In genomic region chr2:70789304-70790078, GRCh38 we compare ENCODE assay signal across 1 cellular context.
TF ChIP-seq lines count a peak whose summit lies in the region.

No MANE protein-coding gene starts in this region.

TF ChIP-seq in HepG2, 621 proteins besides CTCF, POLR2A, EP300 and RAD21 (continued from another document and continues in another):
- TF ChIP-seq ZFAT (CRISPR knock-in tag; conservative IDR thresholded peaks at IDR 0.05) (no peak), SAFB2 (CRISPR knock-in tag; IDR thresholded peaks at IDR 0.05; ENCODE audit: borderline replicate concordance, low read depth) (0 out of 2 replicates have a peak, but pooled peaks have one; percentile 47), IRF2 (CRISPR knock-in tag; IDR thresholded peaks at IDR 0.05) (peak; percentile 53; the same call in 1 of the 2 replicates), ZNF563 (CRISPR knock-in tag; IDR thresholded peaks at IDR 0.05) (0 out of 2 replicates have a peak, but pooled peaks have one; percentile 24), SNAPC2 (CRISPR knock-in tag; IDR thresholded peaks at IDR 0.05) (no peak), CSRNP1 (CRISPR knock-in tag; IDR thresholded peaks at IDR 0.05) (0 out of 2 replicates have a peak, but pooled peaks have one; percentile 47), ZSCAN21 (CRISPR knock-in tag; IDR thresholded peaks at IDR 0.05; ENCODE audit: borderline replicate concordance) (no peak), ZNF710 (CRISPR knock-in tag; IDR thresholded peaks at IDR 0.05; ENCODE audit: borderline replicate concordance) (no peak), KMT2B (CRISPR knock-in tag; IDR thresholded peaks at IDR 0.05) (peak; percentile 55; the same call in 1 of the 2 replicates), ZNF333 (CRISPR knock-in tag; IDR thresholded peaks at IDR 0.05; ENCODE audit: borderline replicate concordance) (no peak), ZNF124 (CRISPR knock-in tag; IDR thresholded peaks at IDR 0.05) (peak; percentile 78; the same call in 1 of the 2 replicates), NR2F2 (IDR thresholded peaks at IDR 0.05; ENCODE audit: borderline replicate concordance, low read depth) (peak; percentile 12; the same call in 1 of the 2 replicates), FOXA3 (CRISPR knock-in tag; IDR thresholded peaks at IDR 0.05) (peak; percentile 43), ZNF773 (CRISPR knock-in tag; IDR thresholded peaks at IDR 0.05; ENCODE audit: borderline replicate concordance) (no peak), FOXO1 (CRISPR knock-in tag; IDR thresholded peaks at IDR 0.05) (peak; percentile 59; the same call in 1 of the 2 replicates), ZSCAN31 (CRISPR knock-in tag; IDR thresholded peaks at IDR 0.05; ENCODE audit: low read depth) (no peak), ZSCAN9 (CRISPR knock-in tag; IDR thresholded peaks at IDR 0.05; ENCODE audit: borderline replicate concordance) (peak; percentile 37; the same call in 1 of the 2 replicates), SNAPC5 (CRISPR knock-in tag; IDR thresholded peaks at IDR 0.05; ENCODE audit: borderline replicate concordance) (no peak), ZNF598 (CRISPR knock-in tag; IDR thresholded peaks at IDR 0.05; ENCODE audit: borderline replicate concordance) (peak; percentile 72), TOPORS (CRISPR knock-in tag; IDR thresholded peaks at IDR 0.05) (no peak), ZBTB2 (CRISPR knock-in tag; IDR thresholded peaks at IDR 0.05; ENCODE audit: low read depth) (no peak), ZSCAN22 (CRISPR knock-in tag; IDR thresholded peaks at IDR 0.05) (no peak), UBTF (CRISPR knock-in tag; IDR thresholded peaks at IDR 0.05) (0 out of 2 replicates have a peak, but pooled peaks have one; percentile 34), REPIN1 (CRISPR knock-in tag; IDR thresholded peaks at IDR 0.05; ENCODE audit: borderline replicate concordance, low read depth) (peak; percentile 58; the same call in 1 of the 2 replicates), KLF11 (CRISPR knock-in tag; IDR thresholded peaks at IDR 0.05) (0 out of 2 replicates have a peak, but pooled peaks have one; percentile 53), FOSL2 (CRISPR knock-in tag; IDR thresholded peaks at IDR 0.05) (0 out of 2 replicates have a peak, but pooled peaks have one; percentile 17), NCOA2 (CRISPR knock-in tag; IDR thresholded peaks at IDR 0.05) (peak; percentile 37; the same call in 1 of the 2 replicates), ZNF510 (CRISPR knock-in tag; IDR thresholded peaks at IDR 0.05; ENCODE audit: low read depth) (no peak), HMGXB4 (CRISPR knock-in tag; IDR thresholded peaks at IDR 0.05; ENCODE audit: borderline replicate concordance in 1 of 2, low read depth in 1 of 2) (peak; percentile 88 to 92), ZBTB7B (CRISPR knock-in tag; IDR thresholded peaks at IDR 0.05) (peak; percentile 59; the same call in 1 of the 2 replicates)
- TF ChIP-seq, protein P1, sequence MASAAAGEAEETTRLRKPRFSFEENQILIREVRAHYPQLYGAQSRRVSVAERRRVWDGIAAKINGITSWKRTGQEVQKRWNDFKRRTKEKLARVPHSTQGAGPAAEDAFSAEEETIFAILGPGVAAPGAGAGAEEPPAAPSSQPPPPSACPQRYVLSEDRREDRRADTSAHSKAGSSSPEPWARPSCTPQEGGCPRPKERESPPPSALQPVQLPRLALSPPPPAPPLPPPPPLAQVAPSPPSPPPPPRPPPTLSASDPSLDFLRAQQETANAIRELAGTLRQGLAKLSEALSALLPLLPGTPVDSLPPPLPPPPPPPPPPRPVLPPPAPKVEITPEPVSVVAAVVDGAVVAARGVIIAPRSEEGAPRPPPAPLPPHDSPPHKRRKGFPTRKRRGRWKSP (CRISPR knock-in tag; IDR thresholded peaks at IDR 0.05), result peak; percentile 49; the same call in 1 of the 2 replicates
- TF ChIP-seq, protein P2, sequence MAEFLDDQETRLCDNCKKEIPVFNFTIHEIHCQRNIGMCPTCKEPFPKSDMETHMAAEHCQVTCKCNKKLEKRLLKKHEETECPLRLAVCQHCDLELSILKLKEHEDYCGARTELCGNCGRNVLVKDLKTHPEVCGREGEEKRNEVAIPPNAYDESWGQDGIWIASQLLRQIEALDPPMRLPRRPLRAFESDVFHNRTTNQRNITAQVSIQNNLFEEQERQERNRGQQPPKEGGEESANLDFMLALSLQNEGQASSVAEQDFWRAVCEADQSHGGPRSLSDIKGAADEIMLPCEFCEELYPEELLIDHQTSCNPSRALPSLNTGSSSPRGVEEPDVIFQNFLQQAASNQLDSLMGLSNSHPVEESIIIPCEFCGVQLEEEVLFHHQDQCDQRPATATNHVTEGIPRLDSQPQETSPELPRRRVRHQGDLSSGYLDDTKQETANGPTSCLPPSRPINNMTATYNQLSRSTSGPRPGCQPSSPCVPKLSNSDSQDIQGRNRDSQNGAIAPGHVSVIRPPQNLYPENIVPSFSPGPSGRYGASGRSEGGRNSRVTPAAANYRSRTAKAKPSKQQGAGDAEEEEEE (CRISPR knock-in tag; IDR thresholded peaks at IDR 0.05; ENCODE audit: borderline replicate concordance), result no peak
- TF ChIP-seq, protein P3, sequence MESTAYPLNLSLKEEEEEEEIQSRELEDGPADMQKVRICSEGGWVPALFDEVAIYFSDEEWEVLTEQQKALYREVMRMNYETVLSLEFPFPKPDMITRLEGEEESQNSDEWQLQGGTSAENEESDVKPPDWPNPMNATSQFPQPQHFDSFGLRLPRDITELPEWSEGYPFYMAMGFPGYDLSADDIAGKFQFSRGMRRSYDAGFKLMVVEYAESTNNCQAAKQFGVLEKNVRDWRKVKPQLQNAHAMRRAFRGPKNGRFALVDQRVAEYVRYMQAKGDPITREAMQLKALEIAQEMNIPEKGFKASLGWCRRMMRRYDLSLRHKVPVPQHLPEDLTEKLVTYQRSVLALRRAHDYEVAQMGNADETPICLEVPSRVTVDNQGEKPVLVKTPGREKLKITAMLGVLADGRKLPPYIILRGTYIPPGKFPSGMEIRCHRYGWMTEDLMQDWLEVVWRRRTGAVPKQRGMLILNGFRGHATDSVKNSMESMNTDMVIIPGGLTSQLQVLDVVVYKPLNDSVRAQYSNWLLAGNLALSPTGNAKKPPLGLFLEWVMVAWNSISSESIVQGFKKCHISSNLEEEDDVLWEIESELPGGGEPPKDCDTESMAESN (CRISPR knock-in tag; conservative IDR thresholded peaks at IDR 0.05), result peak; percentile 72
- TF ChIP-seq, protein P4, sequence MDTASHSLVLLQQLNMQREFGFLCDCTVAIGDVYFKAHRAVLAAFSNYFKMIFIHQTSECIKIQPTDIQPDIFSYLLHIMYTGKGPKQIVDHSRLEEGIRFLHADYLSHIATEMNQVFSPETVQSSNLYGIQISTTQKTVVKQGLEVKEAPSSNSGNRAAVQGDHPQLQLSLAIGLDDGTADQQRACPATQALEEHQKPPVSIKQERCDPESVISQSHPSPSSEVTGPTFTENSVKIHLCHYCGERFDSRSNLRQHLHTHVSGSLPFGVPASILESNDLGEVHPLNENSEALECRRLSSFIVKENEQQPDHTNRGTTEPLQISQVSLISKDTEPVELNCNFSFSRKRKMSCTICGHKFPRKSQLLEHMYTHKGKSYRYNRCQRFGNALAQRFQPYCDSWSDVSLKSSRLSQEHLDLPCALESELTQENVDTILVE (CRISPR knock-in tag; IDR thresholded peaks at IDR 0.05), result 0 out of 2 replicates have a peak, but pooled peaks have one; percentile 56
- TF ChIP-seq, protein P5, sequence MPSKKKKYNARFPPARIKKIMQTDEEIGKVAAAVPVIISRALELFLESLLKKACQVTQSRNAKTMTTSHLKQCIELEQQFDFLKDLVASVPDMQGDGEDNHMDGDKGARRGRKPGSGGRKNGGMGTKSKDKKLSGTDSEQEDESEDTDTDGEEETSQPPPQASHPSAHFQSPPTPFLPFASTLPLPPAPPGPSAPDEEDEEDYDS (CRISPR knock-in tag; IDR thresholded peaks at IDR 0.05), result peak; percentile 43; the same call in 1 of the 2 replicates
- TF ChIP-seq, protein P6, sequence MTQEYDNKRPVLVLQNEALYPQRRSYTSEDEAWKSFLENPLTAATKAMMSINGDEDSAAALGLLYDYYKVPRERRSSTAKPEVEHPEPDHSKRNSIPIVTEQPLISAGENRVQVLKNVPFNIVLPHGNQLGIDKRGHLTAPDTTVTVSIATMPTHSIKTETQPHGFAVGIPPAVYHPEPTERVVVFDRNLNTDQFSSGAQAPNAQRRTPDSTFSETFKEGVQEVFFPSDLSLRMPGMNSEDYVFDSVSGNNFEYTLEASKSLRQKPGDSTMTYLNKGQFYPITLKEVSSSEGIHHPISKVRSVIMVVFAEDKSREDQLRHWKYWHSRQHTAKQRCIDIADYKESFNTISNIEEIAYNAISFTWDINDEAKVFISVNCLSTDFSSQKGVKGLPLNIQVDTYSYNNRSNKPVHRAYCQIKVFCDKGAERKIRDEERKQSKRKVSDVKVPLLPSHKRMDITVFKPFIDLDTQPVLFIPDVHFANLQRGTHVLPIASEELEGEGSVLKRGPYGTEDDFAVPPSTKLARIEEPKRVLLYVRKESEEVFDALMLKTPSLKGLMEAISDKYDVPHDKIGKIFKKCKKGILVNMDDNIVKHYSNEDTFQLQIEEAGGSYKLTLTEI (CRISPR knock-in tag; conservative IDR thresholded peaks at IDR 0.05), result no peak
- TF ChIP-seq, protein P7, sequence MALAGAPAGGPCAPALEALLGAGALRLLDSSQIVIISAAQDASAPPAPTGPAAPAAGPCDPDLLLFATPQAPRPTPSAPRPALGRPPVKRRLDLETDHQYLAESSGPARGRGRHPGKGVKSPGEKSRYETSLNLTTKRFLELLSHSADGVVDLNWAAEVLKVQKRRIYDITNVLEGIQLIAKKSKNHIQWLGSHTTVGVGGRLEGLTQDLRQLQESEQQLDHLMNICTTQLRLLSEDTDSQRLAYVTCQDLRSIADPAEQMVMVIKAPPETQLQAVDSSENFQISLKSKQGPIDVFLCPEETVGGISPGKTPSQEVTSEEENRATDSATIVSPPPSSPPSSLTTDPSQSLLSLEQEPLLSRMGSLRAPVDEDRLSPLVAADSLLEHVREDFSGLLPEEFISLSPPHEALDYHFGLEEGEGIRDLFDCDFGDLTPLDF (CRISPR knock-in tag; IDR thresholded peaks at IDR 0.05), result no peak
